Comparison of ENCODE assay signal across 21 cellular contexts in the genomic region with DNA sequence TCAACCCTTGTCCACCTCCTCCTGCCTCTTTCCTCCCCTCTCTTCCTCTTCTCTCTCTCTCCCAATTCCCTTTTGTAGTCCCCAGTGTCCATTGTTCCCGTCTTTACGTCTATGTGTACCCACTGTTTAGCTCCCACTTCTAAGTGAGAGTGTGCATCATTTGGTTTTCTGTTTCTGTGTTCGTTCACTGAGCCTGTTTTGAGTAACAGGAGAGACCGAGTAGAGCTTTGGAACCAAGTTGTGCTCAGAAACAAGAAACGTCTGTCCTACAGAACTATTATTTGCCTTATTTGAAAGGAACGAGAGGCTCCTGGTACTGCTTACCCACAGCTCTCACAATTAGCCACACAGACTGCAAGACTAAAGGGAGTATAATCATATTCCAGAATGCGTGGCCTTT. TPM values are rescaled to one million over a fixed set of nuclear protein-coding genes. Genes with fewer than 3 reads are reported as not detected.
DNase-seq lines count a peak whose midpoint lies in the region; ATAC-seq and TF ChIP-seq lines count a peak whose summit lies in the region.
"Had no signal": no experiment of that assay in that cellular context is flagged by ENCODE, and none has a peak within 500 bp of the region (broad histone marks: within the 10 kb centered on the region; RNA-seq: fewer than 3 reads in every experiment).

No MANE protein-coding gene starts in this region.

- ATAC-seq in foreskin keratinocyte: no peak
- ATAC-seq in GM18873 (IDR thresholded peaks at IDR 0.05; ENCODE audit: low FRiP score, unreplicated experiment): no peak

- no peak overlapping the region for H2BK5ac ChIP-seq in H9 (ENCODE audit: insufficient read length, low read length)

- no peak overlapping the region for H4K91ac ChIP-seq in H9 (ENCODE audit: insufficient read length, low read depth, low read length)

- no peaks in the 10 kb centered on the region for H3K79me2 ChIP-seq in H9 (ENCODE audit: insufficient read depth, low read length)

- no peak overlapping the region for H2AK5ac ChIP-seq in H9 (ENCODE audit: insufficient read length, low read length)

- H3K36me3 ChIP-seq in ascending aorta: no peaks in the 10 kb centered on the region

- H4K20me1 ChIP-seq in H9 (ENCODE audit: control insufficient read depth, insufficient read depth, insufficient read length): no peaks in the 10 kb centered on the region

- no peak overlapping the region for H3K4me2 ChIP-seq in H9 (ENCODE audit: insufficient read depth, insufficient read length, low read length)

- no peak overlapping the region for H3T11ph ChIP-seq in H9 (ENCODE audit: low read length)

- H3K4me1 ChIP-seq in ascending aorta (peaks cover 0 to 6% of the 10 kb centered on the region in 2 donors), foreskin keratinocyte (peaks cover 15% of the 10 kb centered on the region), H9 (ENCODE audit: insufficient read depth, low read length) (no peaks in the 10 kb centered on the region; the same call in 1 of the 2 replicates)

- H2BK12ac ChIP-seq in H9 (ENCODE audit: insufficient read length, low read depth, low read length): no peak overlapping the region

- WGBS in H9 (ENCODE audit: extremely low coverage, insufficient read length, low lambda C conversion rate): no CpG with 5 or more reads among the region's 7 CpGs

- no peak overlapping the region for H4K5ac ChIP-seq in H9 (ENCODE audit: insufficient read length, low read depth, low read length)

- intact Hi-C loops in ascending aorta (cut with DNase I) (no loop called here), posterior cingulate gyrus (cut with DNase I) (no loop called here)

- H3K27ac Mint-ChIP-seq in osteocyte (ENCODE audit: unreplicated experiment) (peak overlapping the region; percentile 74), H9 (no peak overlapping the region)
- H3K27ac Mint-ChIP-seq: B cell; CD4-positive, alpha-beta T cell; IgD-negative memory B cell had no signal

- no peak overlapping the region for H3K9ac ChIP-seq in H9 (ENCODE audit: extremely low read depth, insufficient read length, low read length)

- H2BK15ac ChIP-seq in H9 (ENCODE audit: low read depth, low read length): no peak overlapping the region

- no peaks in the 10 kb centered on the region for H3K79me1 ChIP-seq in H9 (ENCODE audit: insufficient read depth, low read depth, low read length, poor library complexity, severe bottlenecking)

- H3K9me3 Mint-ChIP-seq in osteocyte (ENCODE audit: unreplicated experiment): no peaks in the 10 kb centered on the region
- peaks cover 6% of the 10 kb centered on the region in 2 experiments; a peak in 2 of 5 replicates for H3K9me3 Mint-ChIP-seq in H9
- H3K9me3 Mint-ChIP-seq: CD4-positive, alpha-beta T cell; IgD-negative memory B cell had no signal

- H3K4me1 Mint-ChIP-seq in osteocyte (ENCODE audit: unreplicated experiment) (peaks cover 41% of the 10 kb centered on the region), H9 (no peaks in the 10 kb centered on the region)
- H3K4me1 Mint-ChIP-seq: B cell, IgD-negative memory B cell had no signal

- H3K14ac ChIP-seq in H9 (ENCODE audit: insufficient read depth, low read length): no peak overlapping the region

- no peak overlapping the region for H2BK120ac ChIP-seq in H9 (ENCODE audit: low read depth, low read length, poor library complexity, severe bottlenecking)

- no peak overlapping the region for H3K56ac ChIP-seq in H9 (ENCODE audit: insufficient read length, low read depth, low read length)

- no peaks in the 10 kb centered on the region for H3K23me2 ChIP-seq in H9 (ENCODE audit: insufficient read length, low read depth, low read length, poor library complexity, severe bottlenecking)

- no peak overlapping the region for H3K4ac ChIP-seq in H9 (ENCODE audit: low read depth, low read length)

- DNase-seq in ascending aorta (ENCODE audit: low spot score in 2 of 2) (no peak), foreskin keratinocyte (no peak), osteocyte (ENCODE audit: extremely low spot score, unreplicated experiment) (no peak), posterior cingulate gyrus (no peak), NCI-H748 (lab: John Stamatoyannopoulos, UW; ENCODE audit: unreplicated experiment) (no peak), H9 (no peak)
- DNase-seq: CD4-positive, alpha-beta T cell; DMS53; H7; Kasumi-1; NCI-H1105 treated with DMSO at 0.1 percent for 48 hours; NCI-H1694 treated with DMSO at 0.1 percent for 48 hours; NCI-H2107; NCI-H748 treated with DMSO at 0.1 percent for 48 hours; OCI-M1; SIG-M5 had no signal

- TF ChIP-seq CTCF in ascending aorta (IDR thresholded peaks at IDR 0.05) (no peak), foreskin keratinocyte (conservative IDR thresholded peaks at IDR 0.05) (no peak), osteocyte (IDR thresholded peaks at IDR 0.05) (no peak), H9 (conservative IDR thresholded peaks at IDR 0.05) (no peak)

- H3K9me3 ChIP-seq in ascending aorta: no peaks in the 10 kb centered on the region
- H3K9me3 ChIP-seq in H9 (ENCODE audit: control insufficient read depth, low read depth, low read length): no peaks in the 10 kb centered on the region

- H2BK20ac ChIP-seq in H9 (ENCODE audit: low read depth, low read length, poor library complexity, severe bottlenecking): no peak overlapping the region

- H3K18ac ChIP-seq in H9 (ENCODE audit: insufficient read length, low read depth, low read length): no peak overlapping the region

- no peak overlapping the region for H4K8ac ChIP-seq in H9 (replicated peaks; ENCODE audit: insufficient read length, low read depth, low read length)

- H3K4me3 ChIP-seq in ascending aorta: no peak overlapping the region

- no peaks in the 10 kb centered on the region for H3K27me3 Mint-ChIP-seq in osteocyte (ENCODE audit: unreplicated experiment)
- H3K27me3 Mint-ChIP-seq in H9 (ENCODE audit: low read depth): no peaks in the 10 kb centered on the region; the same call in 1 of the 2 replicates

- H3K27me3 ChIP-seq in ascending aorta (no peaks in the 10 kb centered on the region), foreskin keratinocyte (no peaks in the 10 kb centered on the region), H9 (ENCODE audit: insufficient read depth, low read length) (no peaks in the 10 kb centered on the region)

- H3K36me3 Mint-ChIP-seq in osteocyte (ENCODE audit: unreplicated experiment) (peaks cover 4% of the 10 kb centered on the region), H9 (ENCODE audit: insufficient read depth in 1 of 3, low read depth in 3 of 3) (peaks cover 0 to 4% (median 1%) of the 10 kb centered on the region in 3 experiments; a peak in 4 of 7 replicates)
- H3K36me3 Mint-ChIP-seq: IgD-negative memory B cell had no signal

- H2AFZ ChIP-seq in H9 (ENCODE audit: low read length): no peak overlapping the region

- no peak overlapping the region for H3K4me3 Mint-ChIP-seq in osteocyte (ENCODE audit: unreplicated experiment)
- no peak overlapping the region for H3K4me3 Mint-ChIP-seq in H9
- H3K4me3 Mint-ChIP-seq: B cell; CD4-positive, alpha-beta T cell; IgD-negative memory B cell had no signal

- H3K27ac ChIP-seq in ascending aorta (peak overlapping the region; percentile 15 to 24), foreskin keratinocyte (peak overlapping the region; percentile 69), temporal lobe (ENCODE audit: low read depth, low read length) (peak overlapping the region; percentile 93), H9 (ENCODE audit: insufficient read length, low read depth, low read length) (no peak overlapping the region)
- H3K27ac ChIP-seq: HL-60 had no signal

- H3K23ac ChIP-seq in H9 (ENCODE audit: insufficient read length, low read depth, low read length): no peak overlapping the region

RNA-seq across cellular contexts. Expression of a gene that starts 50.1 kb away (rescaled TPM):
- total RNA-seq in ascending aorta (22.4 TPM), foreskin keratinocyte (8.0 and 11.0 TPM in 2 replicates), osteocyte (49.8 and 50.0 TPM in 2 replicates), temporal lobe (82.4 TPM), H9 (2021) (27.0 and 29.4 TPM in 2 replicates)
- 4.4 and 4.5 TPM in 2 replicates for polyA plus RNA-seq in foreskin keratinocyte
